1 cellular context compared by ENCODE assay signal in the genomic region with DNA sequence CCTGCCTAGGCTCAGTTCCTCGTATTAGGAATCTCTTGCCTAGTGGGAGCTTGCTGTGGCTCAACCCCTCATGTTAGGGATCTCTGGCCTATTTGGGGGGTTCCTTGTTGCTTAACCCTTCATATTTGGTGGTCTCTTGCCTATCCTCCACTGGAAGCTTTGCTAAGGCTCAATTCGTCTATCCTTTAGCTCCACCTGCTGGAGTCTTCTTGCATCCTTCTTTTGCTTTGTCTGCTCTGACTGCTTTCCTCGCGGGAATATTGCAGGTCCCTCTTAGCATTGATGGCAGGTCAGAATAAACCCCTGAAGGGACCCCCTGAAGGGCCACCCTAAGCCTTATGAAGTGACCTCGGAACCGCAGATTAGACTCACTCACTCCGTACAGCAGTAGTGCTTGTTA.
TF ChIP-seq lines count a peak whose summit lies in the region.

No MANE protein-coding gene starts in this region.

TF ChIP-seq in GM23338, 12 proteins besides CTCF, POLR2A, EP300 and RAD21:
- TF ChIP-seq, protein P1, sequence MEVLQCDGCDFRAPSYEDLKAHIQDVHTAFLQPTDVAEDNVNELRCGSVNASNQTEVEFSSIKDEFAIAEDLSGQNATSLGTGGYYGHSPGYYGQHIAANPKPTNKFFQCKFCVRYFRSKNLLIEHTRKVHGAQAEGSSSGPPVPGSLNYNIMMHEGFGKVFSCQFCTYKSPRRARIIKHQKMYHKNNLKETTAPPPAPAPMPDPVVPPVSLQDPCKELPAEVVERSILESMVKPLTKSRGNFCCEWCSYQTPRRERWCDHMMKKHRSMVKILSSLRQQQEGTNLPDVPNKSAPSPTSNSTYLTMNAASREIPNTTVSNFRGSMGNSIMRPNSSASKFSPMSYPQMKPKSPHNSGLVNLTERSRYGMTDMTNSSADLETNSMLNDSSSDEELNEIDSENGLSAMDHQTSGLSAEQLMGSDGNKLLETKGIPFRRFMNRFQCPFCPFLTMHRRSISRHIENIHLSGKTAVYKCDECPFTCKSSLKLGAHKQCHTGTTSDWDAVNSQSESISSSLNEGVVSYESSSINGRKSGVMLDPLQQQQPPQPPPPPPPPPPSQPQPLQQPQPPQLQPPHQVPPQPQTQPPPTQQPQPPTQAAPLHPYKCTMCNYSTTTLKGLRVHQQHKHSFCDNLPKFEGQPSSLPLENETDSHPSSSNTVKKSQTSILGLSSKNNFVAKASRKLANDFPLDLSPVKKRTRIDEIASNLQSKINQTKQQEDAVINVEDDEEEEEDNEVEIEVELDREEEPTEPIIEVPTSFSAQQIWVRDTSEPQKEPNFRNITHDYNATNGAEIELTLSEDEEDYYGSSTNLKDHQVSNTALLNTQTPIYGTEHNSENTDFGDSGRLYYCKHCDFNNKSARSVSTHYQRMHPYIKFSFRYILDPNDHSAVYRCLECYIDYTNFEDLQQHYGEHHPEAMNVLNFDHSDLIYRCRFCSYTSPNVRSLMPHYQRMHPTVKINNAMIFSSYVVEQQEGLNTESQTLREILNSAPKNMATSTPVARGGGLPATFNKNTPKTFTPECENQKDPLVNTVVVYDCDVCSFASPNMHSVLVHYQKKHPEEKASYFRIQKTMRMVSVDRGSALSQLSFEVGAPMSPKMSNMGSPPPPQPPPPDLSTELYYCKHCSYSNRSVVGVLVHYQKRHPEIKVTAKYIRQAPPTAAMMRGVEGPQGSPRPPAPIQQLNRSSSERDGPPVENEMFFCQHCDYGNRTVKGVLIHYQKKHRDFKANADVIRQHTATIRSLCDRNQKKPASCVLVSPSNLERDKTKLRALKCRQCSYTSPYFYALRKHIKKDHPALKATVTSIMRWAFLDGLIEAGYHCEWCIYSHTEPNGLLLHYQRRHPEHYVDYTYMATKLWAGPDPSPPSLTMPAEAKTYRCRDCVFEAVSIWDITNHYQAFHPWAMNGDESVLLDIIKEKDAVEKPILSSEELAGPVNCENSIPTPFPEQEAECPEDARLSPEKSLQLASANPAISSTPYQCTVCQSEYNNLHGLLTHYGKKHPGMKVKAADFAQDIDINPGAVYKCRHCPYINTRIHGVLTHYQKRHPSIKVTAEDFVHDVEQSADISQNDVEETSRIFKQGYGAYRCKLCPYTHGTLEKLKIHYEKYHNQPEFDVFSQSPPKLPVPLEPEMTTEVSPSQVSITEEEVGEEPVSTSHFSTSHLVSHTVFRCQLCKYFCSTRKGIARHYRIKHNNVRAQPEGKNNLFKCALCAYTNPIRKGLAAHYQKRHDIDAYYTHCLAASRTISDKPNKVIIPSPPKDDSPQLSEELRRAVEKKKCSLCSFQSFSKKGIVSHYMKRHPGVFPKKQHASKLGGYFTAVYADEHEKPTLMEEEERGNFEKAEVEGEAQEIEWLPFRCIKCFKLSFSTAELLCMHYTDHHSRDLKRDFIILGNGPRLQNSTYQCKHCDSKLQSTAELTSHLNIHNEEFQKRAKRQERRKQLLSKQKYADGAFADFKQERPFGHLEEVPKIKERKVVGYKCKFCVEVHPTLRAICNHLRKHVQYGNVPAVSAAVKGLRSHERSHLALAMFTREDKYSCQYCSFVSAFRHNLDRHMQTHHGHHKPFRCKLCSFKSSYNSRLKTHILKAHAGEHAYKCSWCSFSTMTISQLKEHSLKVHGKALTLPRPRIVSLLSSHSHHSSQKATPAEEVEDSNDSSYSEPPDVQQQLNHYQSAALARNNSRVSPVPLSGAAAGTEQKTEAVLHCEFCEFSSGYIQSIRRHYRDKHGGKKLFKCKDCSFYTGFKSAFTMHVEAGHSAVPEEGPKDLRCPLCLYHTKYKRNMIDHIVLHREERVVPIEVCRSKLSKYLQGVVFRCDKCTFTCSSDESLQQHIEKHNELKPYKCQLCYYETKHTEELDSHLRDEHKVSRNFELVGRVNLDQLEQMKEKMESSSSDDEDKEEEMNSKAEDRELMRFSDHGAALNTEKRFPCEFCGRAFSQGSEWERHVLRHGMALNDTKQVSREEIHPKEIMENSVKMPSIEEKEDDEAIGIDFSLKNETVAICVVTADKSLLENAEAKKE (CRISPR knock-in tag; IDR thresholded peaks at IDR 0.05): no peak
- TF ChIP-seq EZH2phosphoT487 (IDR thresholded peaks at IDR 0.05; ENCODE audit: unreplicated experiment): no peak
- TF ChIP-seq, protein P2, sequence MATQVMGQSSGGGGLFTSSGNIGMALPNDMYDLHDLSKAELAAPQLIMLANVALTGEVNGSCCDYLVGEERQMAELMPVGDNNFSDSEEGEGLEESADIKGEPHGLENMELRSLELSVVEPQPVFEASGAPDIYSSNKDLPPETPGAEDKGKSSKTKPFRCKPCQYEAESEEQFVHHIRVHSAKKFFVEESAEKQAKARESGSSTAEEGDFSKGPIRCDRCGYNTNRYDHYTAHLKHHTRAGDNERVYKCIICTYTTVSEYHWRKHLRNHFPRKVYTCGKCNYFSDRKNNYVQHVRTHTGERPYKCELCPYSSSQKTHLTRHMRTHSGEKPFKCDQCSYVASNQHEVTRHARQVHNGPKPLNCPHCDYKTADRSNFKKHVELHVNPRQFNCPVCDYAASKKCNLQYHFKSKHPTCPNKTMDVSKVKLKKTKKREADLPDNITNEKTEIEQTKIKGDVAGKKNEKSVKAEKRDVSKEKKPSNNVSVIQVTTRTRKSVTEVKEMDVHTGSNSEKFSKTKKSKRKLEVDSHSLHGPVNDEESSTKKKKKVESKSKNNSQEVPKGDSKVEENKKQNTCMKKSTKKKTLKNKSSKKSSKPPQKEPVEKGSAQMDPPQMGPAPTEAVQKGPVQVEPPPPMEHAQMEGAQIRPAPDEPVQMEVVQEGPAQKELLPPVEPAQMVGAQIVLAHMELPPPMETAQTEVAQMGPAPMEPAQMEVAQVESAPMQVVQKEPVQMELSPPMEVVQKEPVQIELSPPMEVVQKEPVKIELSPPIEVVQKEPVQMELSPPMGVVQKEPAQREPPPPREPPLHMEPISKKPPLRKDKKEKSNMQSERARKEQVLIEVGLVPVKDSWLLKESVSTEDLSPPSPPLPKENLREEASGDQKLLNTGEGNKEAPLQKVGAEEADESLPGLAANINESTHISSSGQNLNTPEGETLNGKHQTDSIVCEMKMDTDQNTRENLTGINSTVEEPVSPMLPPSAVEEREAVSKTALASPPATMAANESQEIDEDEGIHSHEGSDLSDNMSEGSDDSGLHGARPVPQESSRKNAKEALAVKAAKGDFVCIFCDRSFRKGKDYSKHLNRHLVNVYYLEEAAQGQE (IDR thresholded peaks at IDR 0.05; ENCODE audit: unreplicated experiment): no peak
- TF ChIP-seq EZH2 (IDR thresholded peaks at IDR 0.05; ENCODE audit: low read depth, unreplicated experiment): no peak
- no peak for TF ChIP-seq POLR2AphosphoS5 (IDR thresholded peaks at IDR 0.05; ENCODE audit: low read depth)
- no peak for TF ChIP-seq ZNF114 (CRISPR knock-in tag; IDR thresholded peaks at IDR 0.05)
- TF ChIP-seq CREB1 (CRISPR knock-in tag; IDR thresholded peaks at IDR 0.05; ENCODE audit: low read depth): no peak
- no peak for TF ChIP-seq STAT1 (IDR thresholded peaks at IDR 0.05; ENCODE audit: unreplicated experiment)
- TF ChIP-seq, protein P3, sequence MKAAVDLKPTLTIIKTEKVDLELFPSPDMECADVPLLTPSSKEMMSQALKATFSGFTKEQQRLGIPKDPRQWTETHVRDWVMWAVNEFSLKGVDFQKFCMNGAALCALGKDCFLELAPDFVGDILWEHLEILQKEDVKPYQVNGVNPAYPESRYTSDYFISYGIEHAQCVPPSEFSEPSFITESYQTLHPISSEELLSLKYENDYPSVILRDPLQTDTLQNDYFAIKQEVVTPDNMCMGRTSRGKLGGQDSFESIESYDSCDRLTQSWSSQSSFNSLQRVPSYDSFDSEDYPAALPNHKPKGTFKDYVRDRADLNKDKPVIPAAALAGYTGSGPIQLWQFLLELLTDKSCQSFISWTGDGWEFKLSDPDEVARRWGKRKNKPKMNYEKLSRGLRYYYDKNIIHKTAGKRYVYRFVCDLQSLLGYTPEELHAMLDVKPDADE (IDR thresholded peaks at IDR 0.05): no peak
- TF ChIP-seq JUNB (IDR thresholded peaks at IDR 0.05; ENCODE audit: unreplicated experiment): no peak
- TF ChIP-seq ZNF331 (CRISPR knock-in tag; IDR thresholded peaks at IDR 0.05; ENCODE audit: low read depth): no peak
- TF ChIP-seq NANOG (IDR thresholded peaks at IDR 0.05; ENCODE audit: borderline replicate concordance): no peak
TF ChIP-seq in GM23338: peak in this region for 0.
